Comparison of ENCODE assay signal across 17 cellular contexts in genomic region chr17:66704858-66705257, GRCh38.
DNase-seq lines count a peak whose midpoint lies in the region; ATAC-seq, FAIRE-seq and TF ChIP-seq lines count a peak whose summit lies in the region.
"Had no signal": no experiment of that assay in that cellular context is flagged by ENCODE, and none has a peak within 500 bp of the region (broad histone marks: within the 10 kb centered on the region; RNA-seq: fewer than 3 reads in every experiment).

No MANE protein-coding gene starts in this region.

- intact Hi-C loops in GM12878 (cut with micrococcal nuclease; ENCODE audit: unreplicated experiment) (loop anchor here (1.0 to 5.0 kb wide), 2 partner anchors 8 to 138 kb away; no protein-coding TSS in a partner anchor), sciatic nerve (cut with DNase I) (no loop called here), testis (cut with DNase I; ENCODE audit: low total_unique reads) (no loop called here)

- H3K9me3 ChIP-seq in Karpas-422 (ENCODE audit: low read length): 0 out of 2 replicates have a peak, but pooled peaks cover 4% of the 10 kb centered on the region
- no peaks in the 10 kb centered on the region for H3K9me3 ChIP-seq in GM12878 (replicated peaks; ENCODE audit: control insufficient read depth, insufficient read depth, low read length)
- H3K9me3 ChIP-seq in testis: no peaks in the 10 kb centered on the region
- H3K9me3 ChIP-seq: heart right ventricle had no signal

- H3K4me1 ChIP-seq in Karpas-422 (ENCODE audit: low read length) (peaks cover 41% of the 10 kb centered on the region), GM12878 (ENCODE audit: control insufficient read depth, insufficient read depth, low read length) (peaks cover 20% of the 10 kb centered on the region), testis (no peaks in the 10 kb centered on the region)
- H3K4me1 ChIP-seq: heart right ventricle had no signal

- no peak for ATAC-seq in activated T-cell treated with anti-CD3 and anti-CD28 coated beads, Interleukin-2, amount 50 U/mL, for 72 hours (replicated peaks in 1 of 2)
- peak; percentile 6 for ATAC-seq in GM12878
- peak; percentile 13 for ATAC-seq in sciatic nerve
- ATAC-seq: heart right ventricle had no signal

- in situ Hi-C loops in GM12878 (cut with MboI): loop anchor here (25.0 kb wide), 2 partner anchors 732 to 932 kb away; no protein-coding TSS in a partner anchor

- H3K27me3 ChIP-seq in Karpas-422 (ENCODE audit: low read length) (no peaks in the 10 kb centered on the region), GM12878 (replicated peaks in 1 of 2; ENCODE audit: control insufficient read depth in 2 of 2, insufficient read depth in 2 of 2, low read length in 1 of 2) (no peaks in the 10 kb centered on the region), testis (no peaks in the 10 kb centered on the region)
- H3K27me3 ChIP-seq: heart right ventricle had no signal

- H3K27ac ChIP-seq in Karpas-422 (ENCODE audit: low read length) (peak overlapping the region; percentile 69), GM12878 (ENCODE audit: control insufficient read depth, insufficient read depth) (no peak overlapping the region), testis (no peak overlapping the region), substantia nigra (ENCODE audit: low read depth, low read length, poor library complexity, severe bottlenecking) (no peak overlapping the region)
- H3K27ac ChIP-seq: heart right ventricle, RWPE1 had no signal

- no peaks in the 10 kb centered on the region for H3K9me2 ChIP-seq in Karpas-422 (replicated peaks; ENCODE audit: insufficient read depth, low read length)

- H3K9ac ChIP-seq in Karpas-422 (ENCODE audit: low read length): no peak overlapping the region
- no peak overlapping the region for H3K9ac ChIP-seq in GM12878 (ENCODE audit: control insufficient read depth, insufficient read depth, low read length)

- SMC1A ChIA-PET in GM12878 (lab: Charles Lee; ENCODE audit: uncharacterized antibody, unreplicated experiment): interaction anchor here (0.7 to 4.5 kb wide), 18 partner anchors 9 to 449 kb away, joined by 3 to 53 read pairs (median 7); no protein-coding TSS in a partner anchor

- POLR2A ChIA-PET in GM12878 (lab: Charles Lee): interaction anchor here (0.7 to 2.7 kb wide), 4 partner anchors 9 to 35 kb away, joined by 4 to 23 read pairs (median 5); no protein-coding TSS in a partner anchor

- no peak for FAIRE-seq in GM12878 (lab: Jason Lieb, UNC)
- FAIRE-seq: keratinocyte had no signal

- peak in 1 of 2 experiments; percentile 23; a peak in 1 of 4 replicates for TF ChIP-seq EP300 in GM12878 (IDR thresholded peaks at IDR 0.05; ENCODE audit: borderline replicate concordance in 1 of 2, control insufficient read depth in 1 of 2, low read depth in 2 of 2, low read length in 2 of 2)

- RAD21 ChIA-PET in GM12878 (lab: Charles Lee; ENCODE audit: unreplicated experiment): interaction anchor here (0.8 to 3.8 kb wide), 16 partner anchors 7 to 234 kb away, joined by 3 to 69 read pairs (median 8); no protein-coding TSS in a partner anchor

- no peaks in the 10 kb centered on the region for H3K27me3 Mint-ChIP-seq in activated T-cell treated with anti-CD3 and anti-CD28 coated beads, Interleukin-2, amount 50 U/mL, for 72 hours (ENCODE audit: low read depth)
- H3K27me3 Mint-ChIP-seq: activated naive CD8-positive, alpha-beta T cell treated with anti-CD3 and anti-CD28 coated beads for 36 hours had no signal

- H3K4me2 ChIP-seq in Karpas-422 (ENCODE audit: low read depth, low read length, poor library complexity, severe bottlenecking): peak overlapping the region; percentile 43
- no peak overlapping the region for H3K4me2 ChIP-seq in GM12878 (ENCODE audit: control insufficient read depth, insufficient read depth)

- no peaks in the 10 kb centered on the region for H4K20me1 ChIP-seq in Karpas-422 (ENCODE audit: insufficient read depth, low read depth, low read length)
- no peaks in the 10 kb centered on the region for H4K20me1 ChIP-seq in GM12878 (ENCODE audit: control insufficient read depth, insufficient read depth)

- H2AFZ ChIP-seq in Karpas-422 (ENCODE audit: low read length) (no peak overlapping the region), GM12878 (ENCODE audit: control insufficient read depth, low read depth, low read length) (no peak overlapping the region)

- peak overlapping the region; percentile 82 for H3K27ac Mint-ChIP-seq in activated T-cell treated with anti-CD3 and anti-CD28 coated beads, Interleukin-2, amount 50 U/mL, for 72 hours
- H3K27ac Mint-ChIP-seq: activated naive CD8-positive, alpha-beta T cell treated with anti-CD3 and anti-CD28 coated beads for 36 hours had no signal

- DNase-seq in activated T-cell treated with anti-CD3 and anti-CD28 coated beads, Interleukin-2, amount 50 U/mL, for 72 hours: no peak
- DNase-seq in activated T-cell treated with anti-CD3 and anti-CD28 coated beads, Interleukin-2, amount 50 U/mL, for 1 hour: no peak
- DNase-seq in Karpas-422 (no peak), GM12878 (ENCODE audit: low read depth, low spot score) (no peak), sciatic nerve (ENCODE audit: low spot score) (no peak), testis (no peak), substantia nigra (lab: John Stamatoyannopoulos, UW) (no peak)
- DNase-seq in effector CD8-positive, alpha-beta T cell (lab: John Stamatoyannopoulos, UW): no peak
- DNase-seq: activated CD8-positive, alpha-beta memory T cell treated with anti-CD3 and anti-CD28 coated beads, Interleukin-2, amount 50 U/mL, for 4 hours; activated naive CD8-positive, alpha-beta T cell treated with anti-CD3 and anti-CD28 coated beads for 36 hours; HCEC 1CT; heart right ventricle; mammary epithelial cell; NCI-H2081; NCI-H69 had no signal

- H3K4me1 Mint-ChIP-seq in activated T-cell treated with anti-CD3 and anti-CD28 coated beads, Interleukin-2, amount 50 U/mL, for 72 hours (ENCODE audit: low read depth): peaks cover 26% of the 10 kb centered on the region

- peaks cover 2 to 11% of the 10 kb centered on the region in 2 donors for H3K36me3 Mint-ChIP-seq in activated T-cell treated with anti-CD3 and anti-CD28 coated beads, Interleukin-2, amount 50 U/mL, for 72 hours (ENCODE audit: insufficient read depth in 2 of 2)

- no peak overlapping the region for H3K4me3 Mint-ChIP-seq in activated T-cell treated with anti-CD3 and anti-CD28 coated beads, Interleukin-2, amount 50 U/mL, for 72 hours
- H3K4me3 Mint-ChIP-seq: activated naive CD8-positive, alpha-beta T cell treated with anti-CD3 and anti-CD28 coated beads for 36 hours had no signal

- TF ChIP-seq RAD21 in GM12878 (IDR thresholded peaks at IDR 0.05; ENCODE audit: insufficient read depth, low read depth, low read length): no peak

- no peak overlapping the region for H3K4me3 ChIP-seq in Karpas-422 (ENCODE audit: low read length)
- H3K4me3 ChIP-seq in GM12878: no peak overlapping the region
- no peak overlapping the region for H3K4me3 ChIP-seq in testis
- H3K4me3 ChIP-seq: heart right ventricle had no signal

- BruUV-seq in GM12878 (replicated peaks; lab: Mats Ljungman, UMichigan): no TSS peak

- no peak for TF ChIP-seq POLR2A in GM12878 (IDR thresholded peaks at IDR 0.05; ENCODE audit: low read depth, low read length)
- no peak for TF ChIP-seq POLR2A in testis (IDR thresholded peaks at IDR 0.05)

- WGBS in GM12878 (ENCODE audit: insufficient coverage, insufficient replicate concordance, low lambda C conversion rate, missing lambda C conversion rate): 8% methylated on average over 1 of the region's 1 CpG
- WGBS in testis, 2 donors: 21 to 41% methylated on average over 1 of the region's 1 CpG

- H3K79me2 ChIP-seq in Karpas-422 (ENCODE audit: low read length): no peaks in the 10 kb centered on the region
- no peaks in the 10 kb centered on the region for H3K79me2 ChIP-seq in GM12878 (ENCODE audit: control insufficient read depth, insufficient read depth, low read length)

- CTCF ChIA-PET in GM12878 (lab: Yijun Ruan, JAX): interaction anchor here (1.1 to 3.1 kb wide), 9 partner anchors 9 to 449 kb away, joined by 3 to 33 read pairs (median 7); no protein-coding TSS in a partner anchor

- no peaks in the 10 kb centered on the region for H3K36me3 ChIP-seq in Karpas-422 (ENCODE audit: insufficient read depth, low read length)
- H3K36me3 ChIP-seq in GM12878 (ENCODE audit: control insufficient read depth in 2 of 2, insufficient read depth in 2 of 2, low read length in 1 of 2): no peaks in the 10 kb centered on the region
- H3K36me3 ChIP-seq in testis (ENCODE audit: low read depth, missing control alignments): no peaks in the 10 kb centered on the region
- H3K36me3 ChIP-seq: heart right ventricle had no signal

- H3K9me3 Mint-ChIP-seq in activated T-cell treated with anti-CD3 and anti-CD28 coated beads, Interleukin-2, amount 50 U/mL, for 72 hours: no peaks in the 10 kb centered on the region
- H3K9me3 Mint-ChIP-seq: activated naive CD8-positive, alpha-beta T cell treated with anti-CD3 and anti-CD28 coated beads for 36 hours had no signal

- TF ChIP-seq CTCF in GM12878 (IDR thresholded peaks at IDR 0.05 in 2 of 3, conservative IDR thresholded peaks at IDR 0.05 in 1 of 3; ENCODE audit: control insufficient read depth in 2 of 3, extremely low read depth in 1 of 3, insufficient read depth in 1 of 3, low read depth in 3 of 3, low read length in 3 of 3) (no peak), testis (IDR thresholded peaks at IDR 0.05) (no peak)

TF ChIP-seq in GM12878, 131 proteins besides CTCF, POLR2A, EP300 and RAD21 (continues in another document):
- TF ChIP-seq E2F8 (IDR thresholded peaks at IDR 0.05; ENCODE audit: low read depth, partially characterized antibody) (no peak), HDAC2 (IDR thresholded peaks at IDR 0.05) (no peak)

Comparison
In these comparisons a context has a peak if more than half of its experiments do, and no peak if none do; other contexts are left out.
1. ATAC-seq: peak in GM12878 (single experiment) and sciatic nerve (single experiment); none in activated T-cell treated with anti-CD3 and anti-CD28 coated beads, Interleukin-2, amount 50 U/mL, for 72 hours (0 of 2).